15 cellular contexts compared by ENCODE assay signal in the genomic region with DNA sequence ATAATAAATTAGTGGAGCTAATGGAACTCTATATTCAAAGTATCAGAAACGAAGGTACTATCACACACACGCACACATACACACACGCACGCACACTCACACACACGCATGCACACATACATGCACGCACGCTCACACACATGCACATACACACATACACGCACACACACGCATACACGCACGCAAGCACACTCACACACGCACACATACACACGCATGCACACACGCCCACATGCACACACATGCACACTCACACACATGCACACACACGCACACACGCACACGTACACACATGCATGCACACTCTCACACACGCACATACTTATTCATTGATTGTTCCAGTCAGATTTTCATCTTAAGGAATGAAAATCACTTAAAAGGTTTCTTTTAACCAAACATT.
DNase-seq lines count a peak whose midpoint lies in the region; ATAC-seq, FAIRE-seq and TF ChIP-seq lines count a peak whose summit lies in the region.
"Had no signal": no experiment of that assay in that cellular context is flagged by ENCODE, and none has a peak within 500 bp of the region (broad histone marks: within the 10 kb centered on the region; RNA-seq: fewer than 3 reads in every experiment).

No MANE protein-coding gene starts in this region.

- peak overlapping the region; percentile 3 for H4K91ac ChIP-seq in mesenchymal stem cell (ENCODE audit: low read length)

- no peaks in the 10 kb centered on the region for H3K79me1 ChIP-seq in mesenchymal stem cell (replicated peaks; ENCODE audit: low read length, poor library complexity, severe bottlenecking)

- peaks cover 0 to 3% of the 10 kb centered on the region in 2 experiments for H3K36me3 ChIP-seq in mesenchymal stem cell (ENCODE audit: control insufficient read depth in 1 of 2, insufficient read depth in 2 of 2, low read depth in 1 of 2, low read length in 2 of 2)
- H3K36me3 ChIP-seq: BE2C, HAP-1 had no signal

- no peak overlapping the region for H2BK120ac ChIP-seq in mesenchymal stem cell (ENCODE audit: low read depth, low read length)

- peaks cover 0 to 14% of the 10 kb centered on the region in 2 experiments for H3K27me3 ChIP-seq in mesenchymal stem cell (ENCODE audit: control insufficient read depth in 1 of 2, insufficient read depth in 1 of 2, low read length in 2 of 2)
- H3K27me3 ChIP-seq: BE2C had no signal

- TF ChIP-seq POLR2A in GM12891 (IDR thresholded peaks at IDR 0.05; ENCODE audit: low read depth, low read length), result no peak

- H2AFZ ChIP-seq in mesenchymal stem cell (ENCODE audit: low read depth, low read length), result no peak overlapping the region

- H3K14ac ChIP-seq in mesenchymal stem cell (ENCODE audit: low read length in 2 of 2), result peak overlapping the region in 1 of 2 experiments; percentile 72

- FAIRE-seq in GM12891 (lab: Jason Lieb, UNC) (no peak), HTR-8/SVneo (lab: Jason Lieb, UNC) (peak; percentile 87)
- FAIRE-seq: D721Med, G401.6 had no signal

- ATAC-seq in SK-N-SH treated with all-trans-retinoic acid at 6 μM for 48 hours, result no peak
- no peak for ATAC-seq in HG02885 (IDR thresholded peaks at IDR 0.05; ENCODE audit: poor library complexity, unreplicated experiment)
- no peak for ATAC-seq in HG02973 (IDR thresholded peaks at IDR 0.05; ENCODE audit: unreplicated experiment)

- no peak for DNase-seq in GM12891 (ENCODE audit: insufficient read length, low spot score)
- DNase-seq in HTR-8/SVneo (ENCODE audit: insufficient read length, low spot score), result no peak
- no peak for DNase-seq in mesenchymal stem cell
- DNase-seq: ACHN; BE2C; C1 segment of cervical spinal cord; Caco-2; CD4-positive, alpha-beta T cell; GOT3 had no signal

- no peak overlapping the region for H2BK5ac ChIP-seq in mesenchymal stem cell (ENCODE audit: low read depth, low read length, poor library complexity, severe bottlenecking)

- no peak overlapping the region for H2AK5ac ChIP-seq in mesenchymal stem cell (ENCODE audit: low read length, severe bottlenecking)

- no peak overlapping the region for H3K4ac ChIP-seq in mesenchymal stem cell (ENCODE audit: low read depth in 1 of 2, low read length in 2 of 2)

- peak overlapping the region in 1 of 2 experiments; percentile 5 for H3K18ac ChIP-seq in mesenchymal stem cell (ENCODE audit: low read depth in 1 of 2, low read length in 2 of 2)

- no peak overlapping the region for H3K9ac ChIP-seq in mesenchymal stem cell (ENCODE audit: low read length)

- H3K4me3 ChIP-seq in mesenchymal stem cell (ENCODE audit: insufficient read depth in 1 of 2, low read depth in 1 of 2, low read length in 2 of 2), result no peak overlapping the region
- H3K4me3 ChIP-seq: HAP-1 had no signal

- H2BK15ac ChIP-seq in mesenchymal stem cell (ENCODE audit: low read depth, poor library complexity, severe bottlenecking), result no peak overlapping the region

- no peak overlapping the region for H4K8ac ChIP-seq in mesenchymal stem cell (ENCODE audit: low read length)

- no peak overlapping the region for H3K4me2 ChIP-seq in mesenchymal stem cell (ENCODE audit: low read length, poor library complexity, severe bottlenecking)

- peak overlapping the region in 1 of 2 experiments; percentile 44 for H2BK12ac ChIP-seq in mesenchymal stem cell (ENCODE audit: low read length in 2 of 2)

- H3K23ac ChIP-seq in mesenchymal stem cell (ENCODE audit: low read length in 2 of 2), result no peak overlapping the region

- H3K27ac ChIP-seq in mesenchymal stem cell (ENCODE audit: low read length, poor library complexity, severe bottlenecking), result no peak overlapping the region

- H3K4me1 ChIP-seq in mesenchymal stem cell (ENCODE audit: control insufficient read depth, insufficient read depth, low read depth, low read length), result peaks cover 20% of the 10 kb centered on the region
- H3K4me1 ChIP-seq: BE2C, HAP-1 had no signal

- no peaks in the 10 kb centered on the region for H3K9me3 ChIP-seq in mesenchymal stem cell (ENCODE audit: control insufficient read depth, low read length)
- H3K9me3 ChIP-seq: BE2C, Caco-2, HAP-1 had no signal

- WGBS in mesenchymal stem cell, result 97% methylated on average over 18 of the region's 18 CpGs

TF ChIP-seq in GM12891, 5 proteins besides CTCF, POLR2A, EP300 and RAD21:
- TF ChIP-seq POU2F2 (IDR thresholded peaks at IDR 0.05; ENCODE audit: low read depth, low read length) (0 out of 2 replicates have a peak, but pooled peaks have one; percentile 19), PAX5 (IDR thresholded peaks at IDR 0.05; ENCODE audit: insufficient read depth, low read length, severe bottlenecking) (no peak)

TF ChIP-seq in SK-N-SH treated with all-trans-retinoic acid at 6 μM for 48 hours, 23 proteins besides CTCF, POLR2A, EP300 and RAD21:
- TF ChIP-seq ISL1 (CRISPR knock-in tag; IDR thresholded peaks at IDR 0.05) (no peak), ESRRG (CRISPR knock-in tag; IDR thresholded peaks at IDR 0.05) (no peak), PPARA (CRISPR knock-in tag; IDR thresholded peaks at IDR 0.05; ENCODE audit: borderline replicate concordance) (no peak), SNAI2 (CRISPR knock-in tag; IDR thresholded peaks at IDR 0.05) (no peak)
- TF ChIP-seq, protein P1, sequence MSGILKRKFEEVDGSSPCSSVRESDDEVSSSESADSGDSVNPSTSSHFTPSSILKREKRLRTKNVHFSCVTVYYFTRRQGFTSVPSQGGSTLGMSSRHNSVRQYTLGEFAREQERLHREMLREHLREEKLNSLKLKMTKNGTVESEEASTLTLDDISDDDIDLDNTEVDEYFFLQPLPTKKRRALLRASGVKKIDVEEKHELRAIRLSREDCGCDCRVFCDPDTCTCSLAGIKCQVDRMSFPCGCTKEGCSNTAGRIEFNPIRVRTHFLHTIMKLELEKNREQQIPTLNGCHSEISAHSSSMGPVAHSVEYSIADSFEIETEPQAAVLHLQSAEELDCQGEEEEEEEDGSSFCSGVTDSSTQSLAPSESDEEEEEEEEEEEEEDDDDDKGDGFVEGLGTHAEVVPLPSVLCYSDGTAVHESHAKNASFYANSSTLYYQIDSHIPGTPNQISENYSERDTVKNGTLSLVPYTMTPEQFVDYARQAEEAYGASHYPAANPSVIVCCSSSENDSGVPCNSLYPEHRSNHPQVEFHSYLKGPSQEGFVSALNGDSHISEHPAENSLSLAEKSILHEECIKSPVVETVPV (CRISPR knock-in tag; IDR thresholded peaks at IDR 0.05), result no peak
TF ChIP-seq in SK-N-SH treated with all-trans-retinoic acid at 6 μM for 48 hours: peak in this region for 0.
